In the genomic region with DNA sequence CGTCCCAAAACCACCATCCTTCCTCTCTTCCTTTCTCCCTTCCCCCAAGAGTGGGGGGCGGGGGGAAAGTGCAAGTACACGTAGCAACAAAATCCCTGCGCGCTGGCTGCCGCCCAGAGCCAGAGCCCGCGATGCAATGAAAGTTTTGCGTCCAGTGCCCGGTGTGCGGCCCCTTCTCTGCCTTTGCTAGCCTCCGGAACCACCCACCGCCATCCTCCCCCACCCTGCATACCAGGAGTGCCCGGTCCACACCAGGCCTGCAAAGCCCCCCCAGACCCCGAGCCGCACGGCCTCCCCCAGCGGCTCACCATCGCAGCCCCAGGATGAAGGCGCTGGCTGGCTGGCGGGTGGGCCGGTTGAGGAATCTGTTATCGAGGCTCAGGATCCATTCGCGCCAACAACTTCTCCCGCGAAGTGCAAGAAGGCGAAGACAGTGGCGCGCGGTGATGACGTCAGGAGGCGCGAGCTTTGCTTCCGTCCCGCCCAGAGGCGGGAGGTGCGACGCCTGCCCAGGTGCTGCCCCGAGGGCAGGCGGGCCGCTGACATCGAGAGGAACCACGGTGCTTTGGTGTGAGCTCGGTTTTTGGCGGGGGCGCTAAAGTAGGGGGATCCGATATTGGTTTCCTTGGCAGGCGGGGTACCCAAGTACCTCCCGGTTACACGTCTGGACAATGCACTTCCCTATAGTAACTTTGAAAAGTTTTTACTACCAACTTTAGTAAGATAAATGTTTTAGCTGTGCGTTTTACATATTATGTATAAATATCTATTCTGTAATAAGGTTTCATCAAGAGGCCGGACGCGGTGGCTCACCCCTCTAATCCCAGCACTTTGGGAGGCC, we compare ENCODE assay signal across 1 cellular context.
TF ChIP-seq lines count a peak whose summit lies in the region.

A gene with protein sequence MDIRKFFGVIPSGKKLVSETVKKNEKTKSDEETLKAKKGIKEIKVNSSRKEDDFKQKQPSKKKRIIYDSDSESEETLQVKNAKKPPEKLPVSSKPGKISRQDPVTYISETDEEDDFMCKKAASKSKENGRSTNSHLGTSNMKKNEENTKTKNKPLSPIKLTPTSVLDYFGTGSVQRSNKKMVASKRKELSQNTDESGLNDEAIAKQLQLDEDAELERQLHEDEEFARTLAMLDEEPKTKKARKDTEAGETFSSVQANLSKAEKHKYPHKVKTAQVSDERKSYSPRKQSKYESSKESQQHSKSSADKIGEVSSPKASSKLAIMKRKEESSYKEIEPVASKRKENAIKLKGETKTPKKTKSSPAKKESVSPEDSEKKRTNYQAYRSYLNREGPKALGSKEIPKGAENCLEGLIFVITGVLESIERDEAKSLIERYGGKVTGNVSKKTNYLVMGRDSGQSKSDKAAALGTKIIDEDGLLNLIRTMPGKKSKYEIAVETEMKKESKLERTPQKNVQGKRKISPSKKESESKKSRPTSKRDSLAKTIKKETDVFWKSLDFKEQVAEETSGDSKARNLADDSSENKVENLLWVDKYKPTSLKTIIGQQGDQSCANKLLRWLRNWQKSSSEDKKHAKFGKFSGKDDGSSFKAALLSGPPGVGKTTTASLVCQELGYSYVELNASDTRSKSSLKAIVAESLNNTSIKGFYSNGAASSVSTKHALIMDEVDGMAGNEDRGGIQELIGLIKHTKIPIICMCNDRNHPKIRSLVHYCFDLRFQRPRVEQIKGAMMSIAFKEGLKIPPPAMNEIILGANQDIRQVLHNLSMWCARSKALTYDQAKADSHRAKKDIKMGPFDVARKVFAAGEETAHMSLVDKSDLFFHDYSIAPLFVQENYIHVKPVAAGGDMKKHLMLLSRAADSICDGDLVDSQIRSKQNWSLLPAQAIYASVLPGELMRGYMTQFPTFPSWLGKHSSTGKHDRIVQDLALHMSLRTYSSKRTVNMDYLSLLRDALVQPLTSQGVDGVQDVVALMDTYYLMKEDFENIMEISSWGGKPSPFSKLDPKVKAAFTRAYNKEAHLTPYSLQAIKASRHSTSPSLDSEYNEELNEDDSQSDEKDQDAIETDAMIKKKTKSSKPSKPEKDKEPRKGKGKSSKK (minus strand): TSS at position 432 of the 841 bp plus-strand sequence. CDS start 121 bp downstream, at position 311.

TF ChIP-seq in HepG2, 621 proteins besides CTCF, POLR2A, EP300 and RAD21 (continued from another document and continues in another):
- TF ChIP-seq, protein P1, sequence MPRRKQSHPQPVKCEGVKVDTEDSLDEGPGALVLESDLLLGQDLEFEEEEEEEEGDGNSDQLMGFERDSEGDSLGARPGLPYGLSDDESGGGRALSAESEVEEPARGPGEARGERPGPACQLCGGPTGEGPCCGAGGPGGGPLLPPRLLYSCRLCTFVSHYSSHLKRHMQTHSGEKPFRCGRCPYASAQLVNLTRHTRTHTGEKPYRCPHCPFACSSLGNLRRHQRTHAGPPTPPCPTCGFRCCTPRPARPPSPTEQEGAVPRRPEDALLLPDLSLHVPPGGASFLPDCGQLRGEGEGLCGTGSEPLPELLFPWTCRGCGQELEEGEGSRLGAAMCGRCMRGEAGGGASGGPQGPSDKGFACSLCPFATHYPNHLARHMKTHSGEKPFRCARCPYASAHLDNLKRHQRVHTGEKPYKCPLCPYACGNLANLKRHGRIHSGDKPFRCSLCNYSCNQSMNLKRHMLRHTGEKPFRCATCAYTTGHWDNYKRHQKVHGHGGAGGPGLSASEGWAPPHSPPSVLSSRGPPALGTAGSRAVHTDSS (CRISPR knock-in tag; conservative IDR thresholded peaks at IDR 0.05), result no peak
- TF ChIP-seq, protein P2, sequence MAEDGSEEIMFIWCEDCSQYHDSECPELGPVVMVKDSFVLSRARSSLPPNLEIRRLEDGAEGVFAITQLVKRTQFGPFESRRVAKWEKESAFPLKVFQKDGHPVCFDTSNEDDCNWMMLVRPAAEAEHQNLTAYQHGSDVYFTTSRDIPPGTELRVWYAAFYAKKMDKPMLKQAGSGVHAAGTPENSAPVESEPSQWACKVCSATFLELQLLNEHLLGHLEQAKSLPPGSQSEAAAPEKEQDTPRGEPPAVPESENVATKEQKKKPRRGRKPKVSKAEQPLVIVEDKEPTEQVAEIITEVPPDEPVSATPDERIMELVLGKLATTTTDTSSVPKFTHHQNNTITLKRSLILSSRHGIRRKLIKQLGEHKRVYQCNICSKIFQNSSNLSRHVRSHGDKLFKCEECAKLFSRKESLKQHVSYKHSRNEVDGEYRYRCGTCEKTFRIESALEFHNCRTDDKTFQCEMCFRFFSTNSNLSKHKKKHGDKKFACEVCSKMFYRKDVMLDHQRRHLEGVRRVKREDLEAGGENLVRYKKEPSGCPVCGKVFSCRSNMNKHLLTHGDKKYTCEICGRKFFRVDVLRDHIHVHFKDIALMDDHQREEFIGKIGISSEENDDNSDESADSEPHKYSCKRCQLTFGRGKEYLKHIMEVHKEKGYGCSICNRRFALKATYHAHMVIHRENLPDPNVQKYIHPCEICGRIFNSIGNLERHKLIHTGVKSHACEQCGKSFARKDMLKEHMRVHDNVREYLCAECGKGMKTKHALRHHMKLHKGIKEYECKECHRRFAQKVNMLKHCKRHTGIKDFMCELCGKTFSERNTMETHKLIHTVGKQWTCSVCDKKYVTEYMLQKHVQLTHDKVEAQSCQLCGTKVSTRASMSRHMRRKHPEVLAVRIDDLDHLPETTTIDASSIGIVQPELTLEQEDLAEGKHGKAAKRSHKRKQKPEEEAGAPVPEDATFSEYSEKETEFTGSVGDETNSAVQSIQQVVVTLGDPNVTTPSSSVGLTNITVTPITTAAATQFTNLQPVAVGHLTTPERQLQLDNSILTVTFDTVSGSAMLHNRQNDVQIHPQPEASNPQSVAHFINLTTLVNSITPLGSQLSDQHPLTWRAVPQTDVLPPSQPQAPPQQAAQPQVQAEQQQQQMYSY (CRISPR knock-in tag; IDR thresholded peaks at IDR 0.05), result peak; percentile 72
- TF ChIP-seq, protein P3, sequence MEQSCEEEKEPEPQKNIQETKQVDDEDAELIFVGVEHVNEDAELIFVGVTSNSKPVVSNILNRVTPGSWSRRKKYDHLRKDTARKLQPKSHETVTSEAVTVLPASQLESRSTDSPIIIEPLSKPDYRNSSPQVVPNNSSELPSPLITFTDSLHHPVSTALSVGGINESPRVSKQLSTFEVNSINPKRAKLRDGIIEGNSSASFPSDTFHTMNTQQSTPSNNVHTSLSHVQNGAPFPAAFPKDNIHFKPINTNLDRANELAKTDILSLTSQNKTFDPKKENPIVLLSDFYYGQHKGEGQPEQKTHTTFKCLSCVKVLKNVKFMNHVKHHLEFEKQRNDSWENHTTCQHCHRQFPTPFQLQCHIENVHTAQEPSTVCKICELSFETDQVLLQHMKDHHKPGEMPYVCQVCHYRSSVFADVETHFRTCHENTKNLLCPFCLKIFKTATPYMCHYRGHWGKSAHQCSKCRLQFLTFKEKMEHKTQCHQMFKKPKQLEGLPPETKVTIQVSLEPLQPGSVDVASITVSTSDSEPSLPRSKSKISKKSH (CRISPR knock-in tag; IDR thresholded peaks at IDR 0.05; ENCODE audit: borderline replicate concordance), result peak; percentile 98
- peak; percentile 87 for TF ChIP-seq RBFOX2 (IDR thresholded peaks at IDR 0.05; ENCODE audit: low read depth, low read length)
- TF ChIP-seq THYN1 (CRISPR knock-in tag; IDR thresholded peaks at IDR 0.05; ENCODE audit: borderline replicate concordance, low read depth), result no peak
- TF ChIP-seq ZFP41 (CRISPR knock-in tag; IDR thresholded peaks at IDR 0.05; ENCODE audit: borderline replicate concordance), result peak; percentile 98; the same call in 1 of the 2 replicates
- TF ChIP-seq, protein P4, sequence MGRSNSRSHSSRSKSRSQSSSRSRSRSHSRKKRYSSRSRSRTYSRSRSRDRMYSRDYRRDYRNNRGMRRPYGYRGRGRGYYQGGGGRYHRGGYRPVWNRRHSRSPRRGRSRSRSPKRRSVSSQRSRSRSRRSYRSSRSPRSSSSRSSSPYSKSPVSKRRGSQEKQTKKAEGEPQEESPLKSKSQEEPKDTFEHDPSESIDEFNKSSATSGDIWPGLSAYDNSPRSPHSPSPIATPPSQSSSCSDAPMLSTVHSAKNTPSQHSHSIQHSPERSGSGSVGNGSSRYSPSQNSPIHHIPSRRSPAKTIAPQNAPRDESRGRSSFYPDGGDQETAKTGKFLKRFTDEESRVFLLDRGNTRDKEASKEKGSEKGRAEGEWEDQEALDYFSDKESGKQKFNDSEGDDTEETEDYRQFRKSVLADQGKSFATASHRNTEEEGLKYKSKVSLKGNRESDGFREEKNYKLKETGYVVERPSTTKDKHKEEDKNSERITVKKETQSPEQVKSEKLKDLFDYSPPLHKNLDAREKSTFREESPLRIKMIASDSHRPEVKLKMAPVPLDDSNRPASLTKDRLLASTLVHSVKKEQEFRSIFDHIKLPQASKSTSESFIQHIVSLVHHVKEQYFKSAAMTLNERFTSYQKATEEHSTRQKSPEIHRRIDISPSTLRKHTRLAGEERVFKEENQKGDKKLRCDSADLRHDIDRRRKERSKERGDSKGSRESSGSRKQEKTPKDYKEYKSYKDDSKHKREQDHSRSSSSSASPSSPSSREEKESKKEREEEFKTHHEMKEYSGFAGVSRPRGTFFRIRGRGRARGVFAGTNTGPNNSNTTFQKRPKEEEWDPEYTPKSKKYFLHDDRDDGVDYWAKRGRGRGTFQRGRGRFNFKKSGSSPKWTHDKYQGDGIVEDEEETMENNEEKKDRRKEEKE (IDR thresholded peaks at IDR 0.05), result no peak
- peak; percentile 61; the same call in 1 of the 2 replicates for TF ChIP-seq RXRA (CRISPR knock-in tag; IDR thresholded peaks at IDR 0.05)
- peak; percentile 88 for TF ChIP-seq ZNF292 (CRISPR knock-in tag; IDR thresholded peaks at IDR 0.05; ENCODE audit: borderline replicate concordance, low read depth)
- no peak for TF ChIP-seq ZNF460 (CRISPR knock-in tag; IDR thresholded peaks at IDR 0.05; ENCODE audit: borderline replicate concordance)
- no peak for TF ChIP-seq ZNF326 (CRISPR knock-in tag; IDR thresholded peaks at IDR 0.05; ENCODE audit: borderline replicate concordance)
- no peak; the same call in 1 of the 2 replicates for TF ChIP-seq SAFB2 (CRISPR knock-in tag; IDR thresholded peaks at IDR 0.05; ENCODE audit: borderline replicate concordance, low read depth)
- peak; percentile 84; the same call in 1 of the 2 replicates for TF ChIP-seq ARNTL (CRISPR knock-in tag; IDR thresholded peaks at IDR 0.05)
- no peak for TF ChIP-seq NFRKB (IDR thresholded peaks at IDR 0.05)
- peak; percentile 96 for TF ChIP-seq ZNF589 (CRISPR knock-in tag; conservative IDR thresholded peaks at IDR 0.05)
- TF ChIP-seq ZNF12 (CRISPR knock-in tag; IDR thresholded peaks at IDR 0.05), result peak; percentile 43; the same call in 1 of the 2 replicates
- peak; percentile 96 for TF ChIP-seq SMYD3 (CRISPR knock-in tag; IDR thresholded peaks at IDR 0.05)
- TF ChIP-seq ZNF674 (CRISPR knock-in tag; IDR thresholded peaks at IDR 0.05; ENCODE audit: low read depth), result no peak; the same call in 1 of the 2 replicates
- TF ChIP-seq HNRNPK (IDR thresholded peaks at IDR 0.05; ENCODE audit: low read depth, low read length, poor library complexity, severe bottlenecking), result peak; percentile 50
- TF ChIP-seq, protein P5, sequence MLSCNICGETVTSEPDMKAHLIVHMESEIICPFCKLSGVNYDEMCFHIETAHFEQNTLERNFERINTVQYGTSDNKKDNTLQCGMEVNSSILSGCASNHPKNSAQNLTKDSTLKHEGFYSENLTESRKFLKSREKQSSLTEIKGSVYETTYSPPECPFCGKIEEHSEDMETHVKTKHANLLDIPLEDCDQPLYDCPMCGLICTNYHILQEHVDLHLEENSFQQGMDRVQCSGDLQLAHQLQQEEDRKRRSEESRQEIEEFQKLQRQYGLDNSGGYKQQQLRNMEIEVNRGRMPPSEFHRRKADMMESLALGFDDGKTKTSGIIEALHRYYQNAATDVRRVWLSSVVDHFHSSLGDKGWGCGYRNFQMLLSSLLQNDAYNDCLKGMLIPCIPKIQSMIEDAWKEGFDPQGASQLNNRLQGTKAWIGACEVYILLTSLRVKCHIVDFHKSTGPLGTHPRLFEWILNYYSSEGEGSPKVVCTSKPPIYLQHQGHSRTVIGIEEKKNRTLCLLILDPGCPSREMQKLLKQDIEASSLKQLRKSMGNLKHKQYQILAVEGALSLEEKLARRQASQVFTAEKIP (CRISPR knock-in tag; IDR thresholded peaks at IDR 0.05; ENCODE audit: borderline replicate concordance), result peak; percentile 75; the same call in 1 of the 2 replicates
- TF ChIP-seq, protein P6, sequence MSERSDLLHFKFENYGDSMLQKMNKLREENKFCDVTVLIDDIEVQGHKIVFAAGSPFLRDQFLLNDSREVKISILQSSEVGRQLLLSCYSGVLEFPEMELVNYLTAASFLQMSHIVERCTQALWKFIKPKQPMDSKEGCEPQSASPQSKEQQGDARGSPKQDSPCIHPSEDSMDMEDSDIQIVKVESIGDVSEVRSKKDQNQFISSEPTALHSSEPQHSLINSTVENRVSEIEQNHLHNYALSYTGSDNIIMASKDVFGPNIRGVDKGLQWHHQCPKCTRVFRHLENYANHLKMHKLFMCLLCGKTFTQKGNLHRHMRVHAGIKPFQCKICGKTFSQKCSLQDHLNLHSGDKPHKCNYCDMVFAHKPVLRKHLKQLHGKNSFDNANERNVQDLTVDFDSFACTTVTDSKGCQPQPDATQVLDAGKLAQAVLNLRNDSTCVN (CRISPR knock-in tag; IDR thresholded peaks at IDR 0.05; ENCODE audit: borderline replicate concordance), result peak; percentile 90
- peak; percentile 91; the same call in 1 of the 2 replicates for TF ChIP-seq ISX (CRISPR knock-in tag; conservative IDR thresholded peaks at IDR 0.05)
- peak; percentile 81 for TF ChIP-seq KLF9 (CRISPR knock-in tag; IDR thresholded peaks at IDR 0.05; ENCODE audit: low read depth)
- TF ChIP-seq ZNF282 (IDR thresholded peaks at IDR 0.05; ENCODE audit: partially characterized antibody), result no peak
- TF ChIP-seq ZNF274 (CRISPR knock-in tag; IDR thresholded peaks at IDR 0.05), result peak; percentile 98
- peak; percentile 96 for TF ChIP-seq REL (CRISPR knock-in tag; conservative IDR thresholded peaks at IDR 0.05)
- TF ChIP-seq, protein P7, sequence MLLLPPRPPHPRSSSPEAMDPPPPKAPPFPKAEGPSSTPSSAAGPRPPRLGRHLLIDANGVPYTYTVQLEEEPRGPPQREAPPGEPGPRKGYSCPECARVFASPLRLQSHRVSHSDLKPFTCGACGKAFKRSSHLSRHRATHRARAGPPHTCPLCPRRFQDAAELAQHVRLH (CRISPR knock-in tag; IDR thresholded peaks at IDR 0.05; ENCODE audit: borderline replicate concordance, low read depth), result peak; percentile 98
- 0 out of 2 replicates have a peak, but pooled peaks have one; percentile 52 for TF ChIP-seq ZNF83 (CRISPR knock-in tag; IDR thresholded peaks at IDR 0.05; ENCODE audit: borderline replicate concordance)
- TF ChIP-seq YY1 (IDR thresholded peaks at IDR 0.05; ENCODE audit: insufficient read depth, insufficient replicate concordance, low read depth, low read length), result peak; percentile 48
- TF ChIP-seq, protein P8, sequence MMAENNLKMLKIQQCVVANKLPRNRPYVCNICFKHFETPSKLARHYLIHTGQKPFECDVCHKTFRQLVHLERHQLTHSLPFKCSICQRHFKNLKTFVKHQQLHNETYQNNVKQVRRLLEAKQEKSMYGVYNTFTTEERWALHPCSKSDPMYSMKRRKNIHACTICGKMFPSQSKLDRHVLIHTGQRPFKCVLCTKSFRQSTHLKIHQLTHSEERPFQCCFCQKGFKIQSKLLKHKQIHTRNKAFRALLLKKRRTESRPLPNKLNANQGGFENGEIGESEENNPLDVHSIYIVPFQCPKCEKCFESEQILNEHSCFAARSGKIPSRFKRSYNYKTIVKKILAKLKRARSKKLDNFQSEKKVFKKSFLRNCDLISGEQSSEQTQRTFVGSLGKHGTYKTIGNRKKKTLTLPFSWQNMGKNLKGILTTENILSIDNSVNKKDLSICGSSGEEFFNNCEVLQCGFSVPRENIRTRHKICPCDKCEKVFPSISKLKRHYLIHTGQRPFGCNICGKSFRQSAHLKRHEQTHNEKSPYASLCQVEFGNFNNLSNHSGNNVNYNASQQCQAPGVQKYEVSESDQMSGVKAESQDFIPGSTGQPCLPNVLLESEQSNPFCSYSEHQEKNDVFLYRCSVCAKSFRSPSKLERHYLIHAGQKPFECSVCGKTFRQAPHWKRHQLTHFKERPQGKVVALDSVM (CRISPR knock-in tag; IDR thresholded peaks at IDR 0.05), result peak; percentile 50; the same call in 1 of the 2 replicates
